33 cellular contexts compared by ENCODE assay signal in genomic region chrX:39692796-39693195, GRCh38.
"Had no signal": no experiment of that assay in that cellular context is flagged by ENCODE, and none has a peak within 500 bp of the region (broad histone marks: within the 10 kb centered on the region; RNA-seq: fewer than 3 reads in every experiment).

No MANE protein-coding gene starts in this region.

- ATAC-seq: activated CD4-positive, CD25-positive, alpha-beta regulatory T cell treated with anti-CD3 and anti-CD28 coated beads, Interleukin-2, amount 50 U/mL, for 24 hours; activated naive CD8-positive, alpha-beta T cell treated with anti-CD3 and anti-CD28 coated beads, Interleukin-2, amount 50 U/mL, for 24 hours; esophagus mucosa; sciatic nerve; stimulated activated naive CD8-positive, alpha-beta T cell treated with anti-CD3 and anti-CD28 coated beads, Interleukin-15, Interleukin-2, amounts not matched to agents 100 U/mL and 50 U/mL, for 24 hours had no signal

- H3K36me3 ChIP-seq: breast epithelium, left ventricle myocardium inferior, pancreas, prostate gland, transverse colon had no signal

- H3K4me1 ChIP-seq: breast epithelium, pancreas, prostate gland, testis had no signal

- DNase-seq: activated CD4-positive, alpha-beta T cell treated with anti-CD3 and anti-CD28 coated beads for 48 hours; activated CD4-positive, alpha-beta T cell treated with anti-CD3 and anti-CD28 coated beads, Interleukin-2, amount 50 U/mL, for 48 hours; activated CD8-positive, alpha-beta memory T cell treated with anti-CD3 and anti-CD28 coated beads, Interleukin-2, amount 50 U/mL, for 4 hours; activated naive CD8-positive, alpha-beta T cell treated with anti-CD3 and anti-CD28 coated beads, Interleukin-2, amount 50 U/mL, for 24 hours; activated T-cell treated with anti-CD3 and anti-CD28 coated beads, Interleukin-2, amount 50 U/mL, for 24 hours; amygdala; central memory CD4-positive, alpha-beta T cell; foreskin fibroblast; head of caudate nucleus; hippocampal formation; left ventricle myocardium inferior; naive B cell; nucleus accumbens; retina; stimulated activated CD4-positive, alpha-beta T cell treated with anti-CD3 and anti-CD28 coated beads, Interleukin-12 subunit alpha, Interleukin-12 subunit beta, amount 100 ng/mL, for 4 hours; stimulated activated CD4-positive, alpha-beta T cell treated with anti-CD3 and anti-CD28 coated beads, Interleukin-4, amount 100 ng/mL, for 1 hour; stimulated activated naive CD8-positive, alpha-beta T cell treated with anti-CD3 and anti-CD28 coated beads, Interleukin-15, Interleukin-2, amounts not matched to agents 100 U/mL and 50 U/mL, for 24 hours; T-helper 9 cell; testis; transverse colon had no signal

- H3K9me3 Mint-ChIP-seq: activated naive CD4-positive, alpha-beta T cell treated with anti-CD3 and anti-CD28 coated beads, Interleukin-2, amount 50 U/mL, for 24 hours; activated naive CD8-positive, alpha-beta T cell treated with anti-CD3 and anti-CD28 coated beads, Interleukin-2, amount 50 U/mL, for 24 hours had no signal

- H3K4me3 ChIP-seq: breast epithelium, left ventricle myocardium inferior, lung, pancreas, prostate gland, skin epidermis, testis, transverse colon had no signal

- H3K27me3 ChIP-seq: testis, transverse colon had no signal

- H3K4me1 Mint-ChIP-seq: activated naive CD4-positive, alpha-beta T cell treated with anti-CD3 and anti-CD28 coated beads, Interleukin-2, amount 50 U/mL, for 24 hours had no signal

- H3K4me3 Mint-ChIP-seq: activated naive CD4-positive, alpha-beta T cell treated with anti-CD3 and anti-CD28 coated beads, Interleukin-2, amount 50 U/mL, for 24 hours; activated naive CD8-positive, alpha-beta T cell treated with anti-CD3 and anti-CD28 coated beads, Interleukin-2, amount 50 U/mL, for 24 hours; activated T-cell treated with anti-CD3 and anti-CD28 coated beads, Interleukin-2, amount 50 U/mL, for 24 hours; naive B cell; T-helper 1 cell treated with Interleukin-12 subunit alpha and Interleukin-12 subunit beta and Interleukin-4 antibody, amounts not matched to agents 30 μg/mL and 1 μg/mL, for 36 hours had no signal

- FAIRE-seq: pancreas, TTC549, urothelium cell line had no signal

- H3K9me3 ChIP-seq: pancreas, prostate gland, testis, transverse colon had no signal

- H3K27ac ChIP-seq: breast epithelium, left ventricle myocardium inferior, pancreas, prostate gland, skin epidermis, testis, transverse colon, VCaP had no signal

- H3K27ac Mint-ChIP-seq: activated naive CD4-positive, alpha-beta T cell treated with anti-CD3 and anti-CD28 coated beads, Interleukin-2, amount 50 U/mL, for 24 hours; activated naive CD8-positive, alpha-beta T cell treated with anti-CD3 and anti-CD28 coated beads, Interleukin-2, amount 50 U/mL, for 24 hours; activated T-cell treated with anti-CD3 and anti-CD28 coated beads, Interleukin-2, amount 50 U/mL, for 24 hours; naive B cell; T-helper 1 cell treated with Interleukin-12 subunit alpha and Interleukin-12 subunit beta and Interleukin-4 antibody, amounts not matched to agents 30 μg/mL and 1 μg/mL, for 36 hours had no signal

- H3K36me3 Mint-ChIP-seq: activated naive CD4-positive, alpha-beta T cell treated with anti-CD3 and anti-CD28 coated beads, Interleukin-2, amount 50 U/mL, for 24 hours had no signal
